9 cellular contexts compared by ENCODE assay signal in genomic region chr2:172293952-172294351, GRCh38.
DNase-seq lines count a peak whose midpoint lies in the region; ATAC-seq and TF ChIP-seq lines count a peak whose summit lies in the region.
"Had no signal": no experiment of that assay in that cellular context is flagged by ENCODE, and none has a peak within 500 bp of the region (broad histone marks: within the 10 kb centered on the region; RNA-seq: fewer than 3 reads in every experiment).

No MANE protein-coding gene starts in this region.

- H3K36me3 ChIP-seq in Peyer's patch (no peaks in the 10 kb centered on the region), thyroid gland (no peaks in the 10 kb centered on the region)

- no peaks in the 10 kb centered on the region for H3K4me1 Mint-ChIP-seq in stimulated activated memory B cell treated with anti-CD40 and anti-IgM and Interleukin-4, amounts not matched to agents 10 μg/mL and 1 μg/mL and 100 μg/mL, for 72 hours

- TF ChIP-seq CTCF in Peyer's patch (IDR thresholded peaks at IDR 0.05), result no peak
- no peak for TF ChIP-seq CTCF in thyroid gland (IDR thresholded peaks at IDR 0.05)

- peak; percentile 68 for ATAC-seq in left ventricle myocardium superior
- ATAC-seq in stimulated activated memory B cell treated with anti-CD40 and anti-IgM and Interleukin-4, amounts not matched to agents 10 μg/mL and 1 μg/mL and 100 μg/mL, for 72 hours, result no peak

- H3K4me3 Mint-ChIP-seq in stimulated activated memory B cell treated with anti-CD40 and anti-IgM and Interleukin-4, amounts not matched to agents 10 μg/mL and 1 μg/mL and 100 μg/mL, for 72 hours, result no peak overlapping the region
- H3K4me3 Mint-ChIP-seq: dendritic cell treated with granulocyte-macrophage colony-stimulating factor and Interleukin-4, amounts not matched to agents 40 ng/mL and 50 ng/mL, for 4 days had no signal

- TF ChIP-seq POLR2A in Peyer's patch (IDR thresholded peaks at IDR 0.05) (no peak), thyroid gland (IDR thresholded peaks at IDR 0.05) (no peak)

- DNase-seq in NCI-H146 (lab: John Stamatoyannopoulos, UW), result peak; percentile 3
- DNase-seq in NCI-H146 treated with DMSO at 0.1 percent for 48 hours (lab: John Stamatoyannopoulos, UW; ENCODE audit: unreplicated experiment), result no peak
- peak in 2 of 3 donors; percentile 55 to 63 for DNase-seq in Peyer's patch
- peak; percentile 46 for DNase-seq in left ventricle myocardium superior
- DNase-seq in thyroid gland, result peak; percentile 67 to 79
- no peak for DNase-seq in NCI-H2081 treated with DMSO at 0.1 percent for 48 hours (lab: John Stamatoyannopoulos, UW)
- DNase-seq in dedifferentiated amniotic fluid mesenchymal stem cell (ENCODE audit: extremely low spot score), result no peak

- H3K4me3 ChIP-seq in Peyer's patch (no peak overlapping the region), thyroid gland (replicated peaks in 1 of 3) (no peak overlapping the region)

- intact Hi-C loops in left ventricle myocardium superior (cut with micrococcal nuclease), result no loop called here
- intact Hi-C loops in thyroid gland (cut with DNase I), result no loop called here

- H3K9me3 ChIP-seq in Peyer's patch (no peaks in the 10 kb centered on the region), thyroid gland (no peaks in the 10 kb centered on the region)

- H3K27ac ChIP-seq in Peyer's patch, result no peak overlapping the region
- no peak overlapping the region for H3K27ac ChIP-seq in thyroid gland

- H3K36me3 Mint-ChIP-seq in stimulated activated memory B cell treated with anti-CD40 and anti-IgM and Interleukin-4, amounts not matched to agents 10 μg/mL and 1 μg/mL and 100 μg/mL, for 72 hours, result no peaks in the 10 kb centered on the region

- H3K9me3 Mint-ChIP-seq in stimulated activated memory B cell treated with anti-CD40 and anti-IgM and Interleukin-4, amounts not matched to agents 10 μg/mL and 1 μg/mL and 100 μg/mL, for 72 hours, result no peaks in the 10 kb centered on the region

- peaks cover 23% of the 10 kb centered on the region for H3K27me3 Mint-ChIP-seq in stimulated activated memory B cell treated with anti-CD40 and anti-IgM and Interleukin-4, amounts not matched to agents 10 μg/mL and 1 μg/mL and 100 μg/mL, for 72 hours

- H3K4me1 ChIP-seq in Peyer's patch, result peaks cover 0 to 5% (median 0%) of the 10 kb centered on the region in 4 donors
- H3K4me1 ChIP-seq in thyroid gland, result peaks cover 13 to 19% of the 10 kb centered on the region in 2 donors

- H3K27ac Mint-ChIP-seq in stimulated activated memory B cell treated with anti-CD40 and anti-IgM and Interleukin-4, amounts not matched to agents 10 μg/mL and 1 μg/mL and 100 μg/mL, for 72 hours, result no peak overlapping the region
- H3K27ac Mint-ChIP-seq: dendritic cell treated with granulocyte-macrophage colony-stimulating factor and Interleukin-4, amounts not matched to agents 40 ng/mL and 50 ng/mL, for 4 days had no signal

- H3K27me3 ChIP-seq in Peyer's patch, result no peaks in the 10 kb centered on the region
- H3K27me3 ChIP-seq in thyroid gland, result no peaks in the 10 kb centered on the region

- WGBS in thyroid gland, 2 donors, result 34 to 47% methylated on average over 6 of the region's 6 CpGs

Comparison
In these comparisons a context has a peak if more than half of its experiments do, and no peak if none do; other contexts are left out.
1. DNase-seq: peak in NCI-H146 (single experiment), Peyer's patch (2 of 3), left ventricle myocardium superior (single experiment) and thyroid gland (2 of 2); none in NCI-H146 treated with DMSO at 0.1 percent for 48 hours (single experiment), NCI-H2081 treated with DMSO at 0.1 percent for 48 hours (single experiment) and dedifferentiated amniotic fluid mesenchymal stem cell (single experiment).